8 cellular contexts compared by ENCODE assay signal in the genomic region with DNA sequence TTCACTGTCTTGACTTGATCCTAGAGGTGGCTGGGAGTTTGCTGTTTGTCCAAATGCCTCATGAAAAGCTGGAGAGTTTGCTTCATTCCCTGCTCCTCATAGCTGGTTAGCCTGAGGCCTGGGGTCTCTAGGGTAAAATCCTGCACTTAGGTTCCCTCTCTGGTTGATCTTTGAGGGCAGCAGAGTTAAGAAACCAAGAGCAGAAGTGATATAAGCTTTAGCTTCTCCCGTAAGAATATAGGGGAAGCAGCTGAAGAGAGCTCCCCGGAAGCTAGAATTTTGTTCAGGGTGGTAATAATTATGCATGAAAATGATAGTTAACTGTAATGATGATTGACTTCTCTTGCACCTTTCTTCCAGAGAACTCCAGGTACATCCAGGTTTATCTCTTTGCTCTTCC. TPM values are rescaled to one million over a fixed set of nuclear protein-coding genes. Genes with fewer than 3 reads are reported as not detected.
DNase-seq lines count a peak whose midpoint lies in the region; ATAC-seq, FAIRE-seq and TF ChIP-seq lines count a peak whose summit lies in the region.

No MANE protein-coding gene starts in this region.

- ATAC-seq in GM18858 (IDR thresholded peaks at IDR 0.05; ENCODE audit: unreplicated experiment) (no peak), omental fat pad (ENCODE audit: low FRiP score) (no peak)

- 0 out of 2 replicates have a peak, but pooled peaks cover 2% of the 10 kb centered on the region for H3F3A ChIP-seq in PC-9 (ENCODE audit: insufficient read depth, low read depth)

- H3K4me1 ChIP-seq in PC-9 (replicated peaks; ENCODE audit: insufficient read depth), result peaks cover 9% of the 10 kb centered on the region
- H3K4me1 ChIP-seq in endothelial cell of umbilical vein (ENCODE audit: control insufficient read depth, extremely low read depth, insufficient read depth, low read length), result peaks cover 13% of the 10 kb centered on the region
- peaks cover 8% of the 10 kb centered on the region for H3K4me1 ChIP-seq in parathyroid adenoma

- FAIRE-seq in endothelial cell of umbilical vein (lab: Jason Lieb, UNC) (no peak), H54 (lab: Jason Lieb, UNC) (no peak)

- no peaks in the 10 kb centered on the region for H3K9me2 ChIP-seq in PC-9 (ENCODE audit: insufficient read depth)

- no peaks in the 10 kb centered on the region for H3K27me3 ChIP-seq in GM06990 (replicated peaks; ENCODE audit: control insufficient read depth, insufficient read depth, low read length)
- H3K27me3 ChIP-seq in PC-9 (ENCODE audit: insufficient read depth, low read depth), result no peaks in the 10 kb centered on the region
- H3K27me3 ChIP-seq in endothelial cell of umbilical vein (ENCODE audit: control insufficient read depth in 2 of 2, insufficient read depth in 2 of 2, low read length in 2 of 2), result no peaks in the 10 kb centered on the region
- H3K27me3 ChIP-seq in parathyroid adenoma (ENCODE audit: control insufficient read depth, insufficient read depth, low read length), result no peaks in the 10 kb centered on the region

- H3K36me3 ChIP-seq in GM06990 (ENCODE audit: control insufficient read depth, insufficient read depth, low read length) (peaks cover 16% of the 10 kb centered on the region), PC-9 (ENCODE audit: low read depth) (peaks cover 23% of the 10 kb centered on the region), endothelial cell of umbilical vein (ENCODE audit: control insufficient read depth in 2 of 2, extremely low read depth in 1 of 2, insufficient read depth in 2 of 2, low read length in 2 of 2) (peaks cover 5 to 9% of the 10 kb centered on the region in 2 experiments), parathyroid adenoma (ENCODE audit: control insufficient read depth, insufficient read depth, low read length) (no peaks in the 10 kb centered on the region)

- CTCF ChIA-PET in PC-9 (lab: Charles Lee) (interaction anchor here (0.8 to 1.3 kb wide), 2 partner anchors 12 to 14 kb away, joined by 3 to 6 read pairs; no protein-coding TSS in a partner anchor), endothelial cell of umbilical vein (lab: Charles Lee) (interaction anchor here (1.9 to 4.1 kb wide), 2 partner anchors 13 to 116 kb away, joined by 6 to 64 read pairs; a partner anchor contains a TSS)

- H3K9me1 ChIP-seq in endothelial cell of umbilical vein (replicated peaks; ENCODE audit: control insufficient read depth, extremely low read depth, insufficient read depth, low read length), result no peaks in the 10 kb centered on the region

- intact Hi-C loops in PC-9 (cut with micrococcal nuclease; ENCODE audit: unreplicated experiment), result no loop called here
- intact Hi-C loops in endothelial cell of umbilical vein (cut with micrococcal nuclease), result loop anchor here (5.0 kb wide), 1 partner anchor 117 kb away; no protein-coding TSS in a partner anchor

- H3K9me3 ChIP-seq in PC-9 (ENCODE audit: insufficient read depth, low read depth) (no peaks in the 10 kb centered on the region), endothelial cell of umbilical vein (replicated peaks; ENCODE audit: control insufficient read depth, insufficient read depth, low read length) (no peaks in the 10 kb centered on the region), parathyroid adenoma (ENCODE audit: control insufficient read depth, low read length) (no peaks in the 10 kb centered on the region)

- TF ChIP-seq CTCF in GM06990 (IDR thresholded peaks at IDR 0.05; ENCODE audit: insufficient read depth, low read length, poor library complexity, severe bottlenecking), result no peak
- TF ChIP-seq CTCF in PC-9 (conservative IDR thresholded peaks at IDR 0.05), result no peak
- TF ChIP-seq CTCF in endothelial cell of umbilical vein (IDR thresholded peaks at IDR 0.05; ENCODE audit: extremely low read depth in 1 of 2, insufficient read depth in 1 of 2, low read depth in 1 of 2, low read length in 2 of 2), result no peak
- TF ChIP-seq CTCF in parathyroid adenoma (IDR thresholded peaks at IDR 0.05), result no peak
- TF ChIP-seq CTCF in omental fat pad (IDR thresholded peaks at IDR 0.05), result no peak

- POLR2A ChIA-PET in PC-9 (lab: Charles Lee; ENCODE audit: unreplicated experiment) (interaction anchor here (0.7 kb wide), 1 partner anchor 266 kb away, joined by 3 read pairs; no protein-coding TSS in a partner anchor), endothelial cell of umbilical vein (lab: Charles Lee) (interaction anchor here (2.5 to 4.3 kb wide), 2 partner anchors 14 to 31 kb away, joined by 8 to 58 read pairs; a partner anchor contains a TSS)

- DNase-seq in GM06990 (ENCODE audit: extremely low read depth, insufficient read length) (no peak), PC-9 (no peak), endothelial cell of umbilical vein (ENCODE audit: low read depth, low spot score) (no peak), mesenteric fat pad (ENCODE audit: low spot score) (no peak), H54 (ENCODE audit: insufficient read length, low spot score) (no peak), omental fat pad (ENCODE audit: low spot score) (no peak)

- peak overlapping the region; percentile 78 for H3K4me2 ChIP-seq in PC-9
- H3K4me2 ChIP-seq in endothelial cell of umbilical vein (ENCODE audit: insufficient read depth, low read length), result peak overlapping the region; percentile 59
- peak overlapping the region; percentile 100 for H3K4me2 ChIP-seq in parathyroid adenoma (ENCODE audit: low read length)

- BruUV-seq in PC-9 (replicated peaks; lab: Mats Ljungman, UMichigan), result no TSS peak
- no TSS peak for BruUV-seq in endothelial cell of umbilical vein (replicated peaks; lab: Mats Ljungman, UMichigan)

- H3K9ac ChIP-seq in endothelial cell of umbilical vein (replicated peaks; ENCODE audit: extremely low read depth, insufficient read depth, low read length) (peak overlapping the region; percentile 81), parathyroid adenoma (no peak overlapping the region)

- H3K79me2 ChIP-seq in PC-9 (ENCODE audit: low read depth) (peaks cover 43% of the 10 kb centered on the region), endothelial cell of umbilical vein (ENCODE audit: control insufficient read depth, insufficient read depth, low read length) (peaks cover 34% of the 10 kb centered on the region), parathyroid adenoma (no peaks in the 10 kb centered on the region)

- H3K4me3 ChIP-seq in GM06990 (replicated peaks; ENCODE audit: low read depth, low read length) (peak overlapping the region; percentile 89), PC-9 (peak overlapping the region; percentile 60), endothelial cell of umbilical vein (replicated peaks in 1 of 3; ENCODE audit: insufficient read depth in 1 of 3, low read depth in 1 of 3, low read length in 3 of 3) (peak overlapping the region in 2 of 3 experiments; percentile 62 to 84), parathyroid adenoma (ENCODE audit: low read depth, low read length) (peak overlapping the region; percentile 90)

- no peak for TF ChIP-seq POLR2A in endothelial cell of umbilical vein (IDR thresholded peaks at IDR 0.05; ENCODE audit: low read depth, low read length)
- no peak for TF ChIP-seq POLR2A in H54 (IDR thresholded peaks at IDR 0.05; ENCODE audit: low read depth, low read length)

- peaks cover 11% of the 10 kb centered on the region for H4K20me1 ChIP-seq in PC-9 (ENCODE audit: insufficient read depth)
- no peaks in the 10 kb centered on the region for H4K20me1 ChIP-seq in endothelial cell of umbilical vein (replicated peaks; ENCODE audit: control insufficient read depth, extremely low read depth, insufficient read depth, low read length)

- dilution Hi-C loops in endothelial cell of umbilical vein (cut with MboI; ENCODE audit: extremely low pct_ligation_motif_present, low sequenced_read_pairs), result no loop called here

- H3K27ac ChIP-seq in PC-9, result no peak overlapping the region
- peak overlapping the region; percentile 0 for H3K27ac ChIP-seq in endothelial cell of umbilical vein (ENCODE audit: insufficient read depth, low read depth, low read length)
- peak overlapping the region; percentile 92 for H3K27ac ChIP-seq in parathyroid adenoma

- H2AFZ ChIP-seq in PC-9 (no peak overlapping the region), endothelial cell of umbilical vein (ENCODE audit: low read depth, low read length) (no peak overlapping the region), parathyroid adenoma (peak overlapping the region; percentile 96)

RNA-seq across cellular contexts. Expression of a gene that starts 1.4 kb away (rescaled TPM):
- total RNA-seq in PC-9 (2021) (46.6 and 65.1 TPM in 2 replicates), endothelial cell of umbilical vein (34.2 and 37.4 TPM in 2 replicates), mesenteric fat pad (25.7 TPM), omental fat pad (10 to 100 TPM; 21.9 to 38.7 (median 25.3) TPM)
- polyA plus RNA-seq in endothelial cell of umbilical vein, result 37.9 and 41.4 TPM in 2 replicates
- 28.2 and 28.6 TPM in 2 replicates for polyA plus RNA-seq in endothelial cell of umbilical vein (2011; cell fraction: cytosol; rRNA removed)
- polyA plus RNA-seq in endothelial cell of umbilical vein (2011; cell fraction: nucleus; rRNA removed), result 29.0 and 32.1 TPM in 2 replicates
- 24.5 and 25.4 TPM in 2 replicates for polyA plus RNA-seq in endothelial cell of umbilical vein (2012)
- 41.0 and 46.1 TPM in 2 replicates for polyA minus RNA-seq in endothelial cell of umbilical vein
- polyA minus RNA-seq in endothelial cell of umbilical vein (2011; cell fraction: cytosol; rRNA and poly(A)+ RNA removed), result 17.6 TPM
- polyA minus RNA-seq in endothelial cell of umbilical vein (2011; cell fraction: nucleus; rRNA and poly(A)+ RNA removed), result 18.1 and 25.7 TPM in 2 replicates

RNA-seq across cellular contexts. Expression of a gene that starts 7.9 kb away (rescaled TPM):
- 36.2 and 39.5 TPM in 2 replicates for total RNA-seq in PC-9 (2021)
- 13.3 and 13.6 TPM in 2 replicates for total RNA-seq in endothelial cell of umbilical vein
- polyA plus RNA-seq in endothelial cell of umbilical vein, result 5.5 and 8.1 TPM in 2 replicates
- 10.0 and 11.7 TPM in 2 replicates for polyA plus RNA-seq in endothelial cell of umbilical vein (2011; cell fraction: cytosol; rRNA removed)
- 12.0 and 14.4 TPM in 2 replicates for polyA plus RNA-seq in endothelial cell of umbilical vein (2011; cell fraction: nucleus; rRNA removed)
- polyA plus RNA-seq in endothelial cell of umbilical vein (2012), result 3.0 and 8.6 TPM in 2 replicates
- polyA minus RNA-seq in endothelial cell of umbilical vein, result 9.1 and 9.4 TPM in 2 replicates
- polyA minus RNA-seq in endothelial cell of umbilical vein (2011; cell fraction: cytosol; rRNA and poly(A)+ RNA removed), result 4.9 TPM
- polyA minus RNA-seq in endothelial cell of umbilical vein (2011; cell fraction: nucleus; rRNA and poly(A)+ RNA removed), result 5.6 and 11.3 TPM in 2 replicates
- total RNA-seq in mesenteric fat pad, result not detected
- total RNA-seq in omental fat pad, result under 1 TPM in 2 of 4 donors, not detected in 2; 0.56 to 0.72 TPM

RNA-seq across cellular contexts. Expression of a gene that starts 13.0 kb away (rescaled TPM):
- total RNA-seq in PC-9 (2021), result 75.0 and 76.7 TPM in 2 replicates
- 52.6 and 55.7 TPM in 2 replicates for total RNA-seq in endothelial cell of umbilical vein
- 15.8 and 19.0 TPM in 2 replicates for polyA plus RNA-seq in endothelial cell of umbilical vein
- polyA plus RNA-seq in endothelial cell of umbilical vein (2011; cell fraction: cytosol; rRNA removed), result 22.6 and 24.9 TPM in 2 replicates
- polyA plus RNA-seq in endothelial cell of umbilical vein (2011; cell fraction: nucleus; rRNA removed), result 52.1 and 60.9 TPM in 2 replicates
- 24.6 and 31.8 TPM in 2 replicates for polyA plus RNA-seq in endothelial cell of umbilical vein (2012)
- polyA minus RNA-seq in endothelial cell of umbilical vein, result 70.9 and 72.3 TPM in 2 replicates
- polyA minus RNA-seq in endothelial cell of umbilical vein (2011; cell fraction: cytosol; rRNA and poly(A)+ RNA removed), result 26.2 TPM
- polyA minus RNA-seq in endothelial cell of umbilical vein (2011; cell fraction: nucleus; rRNA and poly(A)+ RNA removed), result 43.6 and 55.2 TPM in 2 replicates
- total RNA-seq in mesenteric fat pad, result 54.1 TPM
- 10 to 100 TPM; 47.6 to 66.2 (median 54.1) TPM for total RNA-seq in omental fat pad
